8 cellular contexts compared by ENCODE assay signal in the genomic region with DNA sequence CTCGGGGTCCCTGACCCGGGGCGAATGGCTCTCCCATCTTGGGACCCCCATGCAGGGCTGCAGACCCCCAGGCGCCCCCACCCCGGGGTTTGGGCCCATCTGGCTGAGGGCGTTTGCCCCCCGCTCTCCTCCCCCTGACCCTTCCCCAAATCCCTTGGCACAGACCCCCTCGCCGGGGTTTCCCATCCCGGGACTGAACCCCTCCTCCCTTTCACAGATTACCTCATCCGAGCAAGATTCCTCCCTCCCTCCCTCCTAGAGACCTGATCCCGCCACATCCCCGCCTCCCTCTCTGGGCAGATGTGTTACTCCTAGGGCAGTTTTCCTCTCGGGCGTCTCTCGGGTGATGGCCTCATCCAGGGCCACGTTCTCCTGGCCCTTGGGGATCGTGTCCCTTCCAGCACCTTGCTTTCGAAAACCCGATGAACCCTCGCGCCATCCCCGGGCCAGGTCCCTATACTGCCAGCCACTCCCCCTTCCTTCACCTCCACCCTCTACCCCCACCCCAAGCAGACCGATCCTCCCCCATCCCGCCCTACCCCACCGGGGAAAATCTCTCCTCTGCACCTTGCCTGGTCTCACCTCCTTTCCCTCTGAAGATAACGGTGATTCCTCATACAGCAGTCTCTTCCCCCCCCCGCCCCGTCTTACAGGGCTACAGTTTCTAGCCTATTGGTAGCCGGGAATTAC. TPM values are rescaled to one million over a fixed set of nuclear protein-coding genes. Genes with fewer than 3 reads are reported as not detected.
DNase-seq lines count a peak whose midpoint lies in the region; TF ChIP-seq lines count a peak whose summit lies in the region.

No MANE protein-coding gene starts in this region.

- H3K27ac ChIP-seq in 22Rv1 (peak overlapping the region; percentile 98), vagina (peak overlapping the region; percentile 97)

- H3K4me3 Mint-ChIP-seq in activated naive CD4-positive, alpha-beta T cell treated with anti-CD3 and anti-CD28 coated beads for 36 hours = peak overlapping the region; percentile 88
- peak overlapping the region; percentile 95 for H3K4me3 Mint-ChIP-seq in glutamatergic neuron (ENCODE audit: unreplicated experiment)
- H3K4me3 Mint-ChIP-seq in osteocyte (ENCODE audit: unreplicated experiment) = peak overlapping the region; percentile 89

- intact Hi-C loops in activated naive CD4-positive, alpha-beta T cell treated with anti-CD3 and anti-CD28 coated beads for 36 hours (cut with micrococcal nuclease) = loop anchor here (1.0 to 10.0 kb wide), 8 partner anchors 95 to 622 kb away; a partner anchor contains a TSS
- intact Hi-C loops in vagina (cut with DNase I) = no loop called here

- H3K4me1 Mint-ChIP-seq in activated naive CD4-positive, alpha-beta T cell treated with anti-CD3 and anti-CD28 coated beads for 36 hours (ENCODE audit: low read depth) = peaks cover 39% of the 10 kb centered on the region
- H3K4me1 Mint-ChIP-seq in glutamatergic neuron (ENCODE audit: low read depth, unreplicated experiment) (peaks cover 30% of the 10 kb centered on the region), osteocyte (ENCODE audit: unreplicated experiment) (peaks cover 58% of the 10 kb centered on the region)

- peak overlapping the region; percentile 66 to 99 for H3K4me3 ChIP-seq in vagina

- H3K36me3 ChIP-seq in vagina = no peaks in the 10 kb centered on the region

- TF ChIP-seq POLR2A in vagina (IDR thresholded peaks at IDR 0.05) = no peak

- no peaks in the 10 kb centered on the region for H3K27me3 ChIP-seq in vagina

- peaks cover 67% of the 10 kb centered on the region for H3K4me1 ChIP-seq in vagina

- in situ Hi-C loops in GM13977 (cut with MboI; ENCODE audit: low pct_unique_long_range_greater_than_20kb, low sequenced_read_pairs, unreplicated experiment) = no loop called here

- CTCF ChIA-PET in activated naive CD4-positive, alpha-beta T cell treated with anti-CD3 and anti-CD28 coated beads for 36 hours (lab: Charles Lee) = no interaction called here

- H3K9me3 Mint-ChIP-seq in activated naive CD4-positive, alpha-beta T cell treated with anti-CD3 and anti-CD28 coated beads for 36 hours = no peaks in the 10 kb centered on the region
- H3K9me3 Mint-ChIP-seq in glutamatergic neuron (ENCODE audit: unreplicated experiment) (peaks cover 6% of the 10 kb centered on the region), osteocyte (ENCODE audit: unreplicated experiment) (no peaks in the 10 kb centered on the region)

- H3K9me3 ChIP-seq in vagina = no peaks in the 10 kb centered on the region

- peaks cover 14% of the 10 kb centered on the region for H3K36me3 Mint-ChIP-seq in activated naive CD4-positive, alpha-beta T cell treated with anti-CD3 and anti-CD28 coated beads for 36 hours (ENCODE audit: low read depth)
- H3K36me3 Mint-ChIP-seq in glutamatergic neuron (ENCODE audit: unreplicated experiment) (no peaks in the 10 kb centered on the region), osteocyte (ENCODE audit: unreplicated experiment) (peaks cover 6% of the 10 kb centered on the region)

- DNase-seq in GM13977 (ENCODE audit: low spot score) (peak; percentile 32), RKO (ENCODE audit: low spot score) (peak; percentile 62), glutamatergic neuron (peak; percentile 70), osteocyte (ENCODE audit: extremely low spot score, unreplicated experiment) (no peak), vagina (ENCODE audit: extremely low spot score in 2 of 2) (peak in 1 of 2 donors; percentile 87), NCI-H187 (lab: John Stamatoyannopoulos, UW) (no peak)
- peak; percentile 74 for DNase-seq in activated naive CD4-positive, alpha-beta T cell treated with anti-CD3 and anti-CD28 coated beads for 36 hours

- H3K27me3 Mint-ChIP-seq in activated naive CD4-positive, alpha-beta T cell treated with anti-CD3 and anti-CD28 coated beads for 36 hours (ENCODE audit: low read depth) = no peaks in the 10 kb centered on the region
- H3K27me3 Mint-ChIP-seq in glutamatergic neuron (ENCODE audit: unreplicated experiment) = peaks cover 13% of the 10 kb centered on the region
- no peaks in the 10 kb centered on the region for H3K27me3 Mint-ChIP-seq in osteocyte (ENCODE audit: unreplicated experiment)

- H3K27ac Mint-ChIP-seq in activated naive CD4-positive, alpha-beta T cell treated with anti-CD3 and anti-CD28 coated beads for 36 hours = peak overlapping the region; percentile 98
- H3K27ac Mint-ChIP-seq in glutamatergic neuron (ENCODE audit: unreplicated experiment) = peak overlapping the region; percentile 95
- peak overlapping the region; percentile 90 for H3K27ac Mint-ChIP-seq in osteocyte (ENCODE audit: unreplicated experiment)

- no peak for TF ChIP-seq CTCF in 22Rv1 (IDR thresholded peaks at IDR 0.05)
- no peak for TF ChIP-seq CTCF in GM13977 (IDR thresholded peaks at IDR 0.05; ENCODE audit: extremely low read depth, insufficient read depth, missing control alignments)
- no peak for TF ChIP-seq CTCF in glutamatergic neuron (IDR thresholded peaks at IDR 0.05; ENCODE audit: partially characterized antibody, unreplicated experiment)
- no peak for TF ChIP-seq CTCF in osteocyte (IDR thresholded peaks at IDR 0.05)
- TF ChIP-seq CTCF in vagina (IDR thresholded peaks at IDR 0.05) = no peak

RNA-seq across cellular contexts. Expression of a gene that starts 0.9 kb away (rescaled TPM):
- 10 to 100 TPM; 68.4 to 68.5 TPM for total RNA-seq in activated naive CD4-positive, alpha-beta T cell treated with anti-CD3 and anti-CD28 coated beads for 36 hours
- total RNA-seq in glutamatergic neuron (ENCODE audit: unreplicated experiment) = 132 TPM
- total RNA-seq in osteocyte = 56.8 and 62.6 TPM in 2 replicates
- total RNA-seq in vagina = 72.7 TPM

RNA-seq across cellular contexts. Expression of a gene that starts 35.8 kb away (rescaled TPM):
- total RNA-seq in activated naive CD4-positive, alpha-beta T cell treated with anti-CD3 and anti-CD28 coated beads for 36 hours = 100 to 1,000 TPM; 279 to 284 TPM
- total RNA-seq in glutamatergic neuron (ENCODE audit: unreplicated experiment) (140 TPM), osteocyte (142 and 171 TPM in 2 replicates), vagina (169 TPM)

Comparison
In these comparisons a context has a peak if more than half of its experiments do, and no peak if none do; other contexts are left out.
1. DNase-seq: peak in GM13977 (single experiment), RKO (single experiment), activated naive CD4-positive, alpha-beta T cell treated with anti-CD3 and anti-CD28 coated beads for 36 hours (single experiment) and glutamatergic neuron (single experiment); none in osteocyte (single experiment) and NCI-H187 (0 of 2).
2. Peak in every context shown above with its lines, with median percentiles within 50 percentile points of each other: H3K27ac Mint-ChIP-seq and H3K4me3 Mint-ChIP-seq.